In the genomic region with DNA sequence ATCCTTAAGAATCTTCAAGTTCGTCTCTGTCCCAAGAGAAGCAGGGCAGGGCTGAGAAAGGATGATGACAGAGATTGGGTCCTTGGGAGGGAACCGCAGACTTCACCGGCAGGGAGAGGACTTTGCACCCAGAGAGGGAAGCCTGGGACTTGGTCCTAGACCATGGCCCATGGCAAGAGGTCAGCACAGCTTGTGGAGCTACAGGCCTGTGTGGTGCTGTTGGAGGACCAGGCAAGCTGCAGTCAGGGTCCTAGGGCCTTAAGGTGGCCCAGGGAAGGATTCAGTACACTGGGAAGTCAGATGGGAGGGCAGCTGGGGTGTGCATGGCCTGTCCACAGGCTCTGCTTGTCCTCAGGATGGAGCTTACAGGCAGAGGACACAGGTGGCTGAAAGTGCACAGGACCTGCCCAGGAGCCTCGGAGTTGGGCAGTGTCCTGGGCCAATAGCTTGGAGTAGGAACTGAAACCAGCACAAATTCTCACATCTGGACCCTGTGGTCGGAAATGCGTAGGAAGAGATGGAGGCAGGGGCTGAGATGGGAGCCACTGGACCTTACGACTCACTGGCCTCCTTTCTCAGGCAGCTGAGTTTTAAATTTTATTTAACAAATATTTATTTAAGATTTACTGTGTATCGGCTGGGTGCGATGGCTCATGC, we compare ENCODE assay signal across 22 cellular contexts. TPM values are rescaled to one million over a fixed set of nuclear protein-coding genes. Genes with fewer than 3 reads are reported as not detected.
"Had no signal": no experiment of that assay in that cellular context is flagged by ENCODE, and none has a peak within 500 bp of the region (broad histone marks: within the 10 kb centered on the region; RNA-seq: fewer than 3 reads in every experiment).

No MANE protein-coding gene starts in this region.

- H3K9me3 ChIP-seq: right lobe of liver had no signal

- H3K9me3 Mint-ChIP-seq: natural killer cell treated with Interleukin-12 subunit alpha and Interleukin-12 subunit beta and Interleukin-15 and Interleukin-18, amount 100 ng/mL, for 72 hours had no signal

- H3K4me3 ChIP-seq: hepatocyte, right lobe of liver, skin epidermis, transverse colon had no signal

- H3K27ac ChIP-seq: epithelial cell of prostate, hepatocyte, right lobe of liver, skin epidermis, transverse colon, VCaP had no signal

- H3K27ac Mint-ChIP-seq: activated CD4-positive, alpha-beta T cell treated with anti-CD3 and anti-CD28 coated beads, Interleukin-2, amount 10 ng/mL, durations not matched to agents 24 days and 14 days; activated CD8-positive, alpha-beta memory T cell treated with anti-CD3 and anti-CD28 coated beads, Interleukin-2, amount 10 ng/mL, durations not matched to agents 7 days and 5 days; activated CD8-positive, alpha-beta T cell treated with anti-CD3 and anti-CD28 coated beads for 36 hours; activated naive CD8-positive, alpha-beta T cell treated with anti-CD3 and anti-CD28 coated beads, Interleukin-2, amount 50 U/mL, for 24 hours; natural killer cell treated with Interleukin-12 subunit alpha and Interleukin-12 subunit beta and Interleukin-15 and Interleukin-18, amount 100 ng/mL, for 72 hours had no signal

- H2AFZ ChIP-seq: hepatocyte had no signal

- H3K79me2 ChIP-seq: hepatocyte had no signal

- H3K4me1 Mint-ChIP-seq: activated CD4-positive, alpha-beta T cell treated with anti-CD3 and anti-CD28 coated beads, Interleukin-2, amount 10 ng/mL, durations not matched to agents 24 days and 14 days; activated CD8-positive, alpha-beta memory T cell treated with anti-CD3 and anti-CD28 coated beads, Interleukin-2, amount 10 ng/mL, durations not matched to agents 7 days and 5 days; activated naive CD8-positive, alpha-beta T cell treated with anti-CD3 and anti-CD28 coated beads, Interleukin-2, amount 50 U/mL, for 24 hours had no signal

- DNase-seq: activated CD4-positive, alpha-beta T cell treated with anti-CD3 and anti-CD28 coated beads, Interleukin-2, amount 10 ng/mL, durations not matched to agents 24 days and 14 days; activated CD8-positive, alpha-beta memory T cell treated with anti-CD3 and anti-CD28 coated beads, Interleukin-2, amount 10 ng/mL, durations not matched to agents 7 days and 5 days; activated CD8-positive, alpha-beta T cell treated with anti-CD3 and anti-CD28 coated beads for 36 hours; activated gamma-delta T cell; activated naive CD4-positive, alpha-beta T cell treated with anti-CD3 and anti-CD28 coated beads, Interleukin-2, amount 50 U/mL, for 16 hours; activated naive CD8-positive, alpha-beta T cell treated with anti-CD3 and anti-CD28 coated beads, Interleukin-2, amount 50 U/mL, for 24 hours; activated T-cell treated with anti-CD3 and anti-CD28 coated beads for 4 hours; cortex of kidney; left ventricle myocardium superior; mammary epithelial cell; midbrain; nucleus accumbens; right lobe of liver; stimulated activated CD4-positive, alpha-beta T cell treated with anti-CD3 and anti-CD28 coated beads, Interleukin-1b, Interleukin-23, amount 100 ng/mL, for 48 hours; transverse colon had no signal

- H3K4me2 ChIP-seq: hepatocyte had no signal

- ATAC-seq: activated CD4-positive, CD25-positive, alpha-beta regulatory T cell treated with anti-CD3 and anti-CD28 coated beads, Interleukin-2, amount 50 U/mL, for 24 hours; activated CD8-positive, alpha-beta memory T cell treated with anti-CD3 and anti-CD28 coated beads, Interleukin-2, amount 10 ng/mL, durations not matched to agents 7 days and 5 days; activated CD8-positive, alpha-beta T cell treated with anti-CD3 and anti-CD28 coated beads for 36 hours; activated naive CD8-positive, alpha-beta T cell treated with anti-CD3 and anti-CD28 coated beads, Interleukin-2, amount 50 U/mL, for 24 hours; left ventricle myocardium superior had no signal

- H3K36me3 Mint-ChIP-seq: activated CD8-positive, alpha-beta memory T cell treated with anti-CD3 and anti-CD28 coated beads, Interleukin-2, amount 10 ng/mL, durations not matched to agents 7 days and 5 days; natural killer cell treated with Interleukin-12 subunit alpha and Interleukin-12 subunit beta and Interleukin-15 and Interleukin-18, amount 100 ng/mL, for 72 hours had no signal

- H3K36me3 ChIP-seq: right lobe of liver, transverse colon had no signal

- H3K4me3 Mint-ChIP-seq: activated CD4-positive, alpha-beta T cell treated with anti-CD3 and anti-CD28 coated beads, Interleukin-2, amount 10 ng/mL, durations not matched to agents 24 days and 14 days; activated CD8-positive, alpha-beta memory T cell treated with anti-CD3 and anti-CD28 coated beads, Interleukin-2, amount 10 ng/mL, durations not matched to agents 7 days and 5 days; activated CD8-positive, alpha-beta T cell treated with anti-CD3 and anti-CD28 coated beads for 36 hours; activated naive CD8-positive, alpha-beta T cell treated with anti-CD3 and anti-CD28 coated beads, Interleukin-2, amount 50 U/mL, for 24 hours; natural killer cell treated with Interleukin-12 subunit alpha and Interleukin-12 subunit beta and Interleukin-15 and Interleukin-18, amount 100 ng/mL, for 72 hours had no signal

- H3K4me1 ChIP-seq: right lobe of liver, transverse colon had no signal

- H3K27me3 ChIP-seq: hepatocyte, right lobe of liver, transverse colon had no signal

RNA-seq across cellular contexts. Expression of a gene that starts 56.4 kb away (rescaled TPM):
- total RNA-seq: activated CD8-positive, alpha-beta memory T cell treated with anti-CD3 and anti-CD28 coated beads, Interleukin-2, amount 10 ng/mL, durations not matched to agents 7 days and 5 days; activated CD8-positive, alpha-beta T cell treated with anti-CD3 and anti-CD28 coated beads for 36 hours; T-helper 2 cell treated with Interferon-gamma antibody and Interleukin-4, amounts not matched to agents 100 ng/mL and 5 ng/mL, for 36 hours had no signal
